ENCODE assay signal across 19 cellular contexts in the genomic region with DNA sequence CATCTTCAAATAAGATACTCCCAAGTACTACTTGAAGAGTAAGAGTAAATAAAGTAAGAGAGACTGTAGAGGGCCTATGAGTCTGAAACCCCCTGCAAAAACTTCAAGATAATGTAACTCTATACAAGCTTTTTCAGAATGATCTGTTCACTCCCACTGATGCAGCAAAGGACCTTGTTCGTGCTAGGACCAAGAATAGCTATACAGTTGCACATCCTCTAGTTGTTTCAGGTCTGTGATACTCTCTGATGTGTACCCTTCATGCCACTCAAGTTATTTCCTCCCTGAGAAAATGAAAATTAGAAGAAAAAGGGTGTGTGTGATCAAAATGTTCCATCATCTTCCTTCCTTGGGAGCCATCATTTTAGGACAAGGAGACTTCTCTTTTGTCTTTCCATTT.
DNase-seq lines count a peak whose midpoint lies in the region; ATAC-seq and TF ChIP-seq lines count a peak whose summit lies in the region.
"Had no signal": no experiment of that assay in that cellular context is flagged by ENCODE, and none has a peak within 500 bp of the region (broad histone marks: within the 10 kb centered on the region; RNA-seq: fewer than 3 reads in every experiment).

No MANE protein-coding gene starts in this region.

- H3K27ac ChIP-seq in lower lobe of right lung (no peak overlapping the region), upper lobe of left lung (no peak overlapping the region)
- H3K27ac ChIP-seq: coronary artery had no signal

- intact Hi-C loops in lower lobe of right lung (cut with DNase I), result no loop called here
- intact Hi-C loops in left ventricle myocardium superior (cut with micrococcal nuclease), result no loop called here

- H3K4me3 ChIP-seq in lower lobe of right lung, result no peak overlapping the region
- no peak overlapping the region for H3K4me3 ChIP-seq in upper lobe of left lung
- H3K4me3 ChIP-seq: coronary artery had no signal

- H3K9me3 ChIP-seq in lower lobe of right lung (no peaks in the 10 kb centered on the region), upper lobe of left lung (no peaks in the 10 kb centered on the region)

- H3K27me3 ChIP-seq in lower lobe of right lung (ENCODE audit: low read depth) (no peaks in the 10 kb centered on the region), upper lobe of left lung (no peaks in the 10 kb centered on the region)

- no peak for TF ChIP-seq CTCF in lower lobe of right lung (IDR thresholded peaks at IDR 0.05)
- TF ChIP-seq CTCF in upper lobe of left lung (IDR thresholded peaks at IDR 0.05), result no peak

- WGBS in upper lobe of left lung, 2 donors, result 61 to 71% methylated on average over 1 of the region's 1 CpG

- H3K36me3 ChIP-seq in lower lobe of right lung, result no peaks in the 10 kb centered on the region
- no peaks in the 10 kb centered on the region for H3K36me3 ChIP-seq in upper lobe of left lung

- ATAC-seq in GM18858 (IDR thresholded peaks at IDR 0.05; ENCODE audit: unreplicated experiment) (peak; percentile 87), GM21447 (IDR thresholded peaks at IDR 0.05; ENCODE audit: unreplicated experiment) (peak; percentile 69), HG02970 (IDR thresholded peaks at IDR 0.05; ENCODE audit: low FRiP score, unreplicated experiment) (peak; percentile 77), HG03571 (IDR thresholded peaks at IDR 0.05; ENCODE audit: unreplicated experiment) (peak; percentile 57), lower lobe of right lung (no peak), left ventricle myocardium superior (no peak), upper lobe of left lung (ENCODE audit: low FRiP score in 2 of 2) (no peak)
- ATAC-seq: activated T-cell treated with anti-CD3 and anti-CD28 coated beads, Interleukin-2, amount 50 U/mL, for 72 hours; HCT116 had no signal

- H3K4me1 ChIP-seq in lower lobe of right lung (no peaks in the 10 kb centered on the region), upper lobe of left lung (no peaks in the 10 kb centered on the region)

- no peak for DNase-seq in activated CD4-positive, alpha-beta T cell treated with anti-CD3 and anti-CD28 coated beads for 48 hours
- DNase-seq in lower lobe of right lung (no peak), left ventricle myocardium superior (no peak), upper lobe of left lung (no peak)
- DNase-seq: activated CD4-positive, alpha-beta T cell treated with anti-CD3 and anti-CD28 coated beads for 4 hours; activated T-cell treated with anti-CD3 and anti-CD28 coated beads, Interleukin-2, amount 50 U/mL, for 72 hours; DMS79; hippocampal formation; NCI-H1092; NCI-H510A; retina; stimulated activated CD4-positive, alpha-beta T cell treated with anti-CD3 and anti-CD28 coated beads, Interleukin-2, amount 100 ng/mL, for 24 hours; T-helper 1 cell had no signal

- no peak for TF ChIP-seq EP300 in upper lobe of left lung (IDR thresholded peaks at IDR 0.05)

- no peak for TF ChIP-seq POLR2A in upper lobe of left lung (IDR thresholded peaks at IDR 0.05)

Comparison
In these comparisons a context has a peak if more than half of its experiments do, and no peak if none do; other contexts are left out.
1. ATAC-seq: peak in GM18858 (single experiment), GM21447 (single experiment), HG02970 (single experiment) and HG03571 (single experiment); none in lower lobe of right lung (0 of 2), left ventricle myocardium superior (single experiment) and upper lobe of left lung (0 of 2).